In the genomic region with DNA sequence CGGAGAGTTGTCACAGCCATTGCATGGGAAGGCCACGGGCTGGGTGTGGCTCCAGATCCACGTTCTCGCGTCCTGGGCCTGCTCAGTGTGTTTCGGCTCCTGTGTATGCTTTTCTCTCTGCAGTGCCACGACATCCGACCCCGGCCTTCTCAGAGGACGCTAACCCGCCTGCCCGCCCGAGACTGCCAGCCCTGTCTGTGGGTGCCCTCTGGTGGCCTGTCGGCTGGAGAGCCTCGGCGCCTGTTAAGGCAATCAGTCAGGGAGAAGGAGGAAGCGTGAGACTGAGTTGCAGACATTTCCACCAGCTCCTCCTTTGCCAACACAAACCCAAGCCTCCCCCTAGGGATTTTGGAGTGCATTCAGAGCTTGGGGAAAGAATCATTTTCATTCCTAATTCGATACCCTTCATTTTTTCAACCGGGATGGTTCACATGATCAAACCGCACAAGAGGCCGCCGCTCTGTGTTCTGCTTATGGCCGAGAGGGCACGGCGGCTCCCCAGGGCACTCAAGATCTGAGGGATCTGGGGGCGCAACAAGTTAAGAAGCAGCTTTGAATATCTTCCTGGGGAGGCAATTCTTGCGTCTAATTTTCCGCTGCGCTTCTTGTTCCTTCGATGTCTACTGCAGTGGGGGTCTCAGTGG, we compare ENCODE assay signal across 8 cellular contexts. TPM values are rescaled to one million over a fixed set of nuclear protein-coding genes. Genes with fewer than 3 reads are reported as not detected.
DNase-seq lines count a peak whose midpoint lies in the region; ATAC-seq and TF ChIP-seq lines count a peak whose summit lies in the region.

No MANE protein-coding gene starts in this region.

- in situ Hi-C loops in gastrocnemius medialis (cut with MboI; ENCODE audit: low sequenced_read_pairs in 4 of 4): loop anchor here (5.0 to 25.0 kb wide), 5 partner anchors 102 to 659 kb away; no protein-coding TSS in a partner anchor

- H3K9me3 Mint-ChIP-seq in T-helper 2 cell treated with Interferon-gamma antibody and Interleukin-4, amounts not matched to agents 5 μg/mL and 100 μg/mL, for 36 hours: no peaks in the 10 kb centered on the region

- H3K27me3 Mint-ChIP-seq in T-helper 2 cell treated with Interferon-gamma antibody and Interleukin-4, amounts not matched to agents 5 μg/mL and 100 μg/mL, for 36 hours (ENCODE audit: low read depth): peaks cover 34% of the 10 kb centered on the region

- no peak overlapping the region for H3K4me3 Mint-ChIP-seq in T-helper 2 cell treated with Interferon-gamma antibody and Interleukin-4, amounts not matched to agents 5 μg/mL and 100 μg/mL, for 36 hours

- H3K27ac ChIP-seq in ascending aorta (no peak overlapping the region), right cardiac atrium (ENCODE audit: low read length) (no peak overlapping the region), gastrocnemius medialis (no peak overlapping the region)

- peaks cover 2% of the 10 kb centered on the region for H3K4me1 Mint-ChIP-seq in T-helper 2 cell treated with Interferon-gamma antibody and Interleukin-4, amounts not matched to agents 5 μg/mL and 100 μg/mL, for 36 hours (ENCODE audit: low read depth)

- intact Hi-C loops in ascending aorta (cut with DNase I): loop anchor here (1.0 to 5.0 kb wide), 7 partner anchors 18 to 514 kb away; partner anchors contain the start of gene SMAD2
- intact Hi-C loops in right cardiac atrium (cut with DNase I): loop anchor here (2.0 to 10.0 kb wide), 4 partner anchors 104 to 416 kb away; no protein-coding TSS in a partner anchor
- intact Hi-C loops in gastrocnemius medialis (cut with DNase I; ENCODE audit: low total_unique reads): loop anchor here (1.0 to 5.0 kb wide), 3 partner anchors 154 to 415 kb away; no protein-coding TSS in a partner anchor

- whole genome bisulfite sequencing in right cardiac atrium: 34% methylated on average over 30 of the region's 30 CpGs

- H3K4me3 ChIP-seq in H7 (ENCODE audit: insufficient read depth, low read depth, low read length) (no peak overlapping the region), ascending aorta (no peak overlapping the region), right cardiac atrium (ENCODE audit: low read length) (no peak overlapping the region), gastrocnemius medialis (no peak overlapping the region)

- peaks cover 6 to 18% of the 10 kb centered on the region in 2 donors for H3K4me1 ChIP-seq in ascending aorta
- H3K4me1 ChIP-seq in right cardiac atrium (ENCODE audit: control insufficient read depth, insufficient read depth, low read length): no peaks in the 10 kb centered on the region
- peaks cover 10 to 11% of the 10 kb centered on the region in 2 donors for H3K4me1 ChIP-seq in gastrocnemius medialis

- peak; percentile 94 for ATAC-seq in right cardiac atrium
- peak; percentile 67 to 74 for ATAC-seq in gastrocnemius medialis
- ATAC-seq in GM18520 (IDR thresholded peaks at IDR 0.05; ENCODE audit: unreplicated experiment): no peak

- no peaks in the 10 kb centered on the region for H3K36me3 Mint-ChIP-seq in T-helper 2 cell treated with Interferon-gamma antibody and Interleukin-4, amounts not matched to agents 5 μg/mL and 100 μg/mL, for 36 hours (ENCODE audit: low read depth)

- no peaks in the 10 kb centered on the region for H3K9me3 ChIP-seq in ascending aorta
- no peaks in the 10 kb centered on the region for H3K9me3 ChIP-seq in right cardiac atrium (ENCODE audit: control insufficient read depth, low read length)
- no peaks in the 10 kb centered on the region for H3K9me3 ChIP-seq in gastrocnemius medialis

- TF ChIP-seq POLR2A in gastrocnemius medialis (IDR thresholded peaks at IDR 0.05): no peak

- H3K27ac Mint-ChIP-seq in T-helper 2 cell treated with Interferon-gamma antibody and Interleukin-4, amounts not matched to agents 5 μg/mL and 100 μg/mL, for 36 hours: no peak overlapping the region

- peak; percentile 90 to 96 (median 90) for TF ChIP-seq CTCF in ascending aorta (IDR thresholded peaks at IDR 0.05)
- TF ChIP-seq CTCF in gastrocnemius medialis (IDR thresholded peaks at IDR 0.05 in 4 of 5, conservative IDR thresholded peaks at IDR 0.05 in 1 of 5): peak; percentile 78 to 90 (median 85)

- H3K36me3 ChIP-seq in H7 (replicated peaks; ENCODE audit: control insufficient read depth, insufficient read depth, low read length): no peaks in the 10 kb centered on the region
- H3K36me3 ChIP-seq in ascending aorta: no peaks in the 10 kb centered on the region
- no peaks in the 10 kb centered on the region for H3K36me3 ChIP-seq in gastrocnemius medialis

- DNase-seq in COLO829 (ENCODE audit: low spot score) (peak; percentile 70), H7 (peak; percentile 89), NCI-H2029 treated with DMSO at 0.1 percent for 48 hours (lab: John Stamatoyannopoulos, UW) (peak; percentile 58), ascending aorta (ENCODE audit: low spot score in 2 of 2) (peak; percentile 58 to 93), right cardiac atrium (peak; percentile 91 to 95 (median 95)), gastrocnemius medialis (peak; percentile 59 to 78)
- DNase-seq in T-helper 2 cell treated with Interferon-gamma antibody and Interleukin-4, amounts not matched to agents 5 μg/mL and 100 μg/mL, for 36 hours (ENCODE audit: low spot score): peak; percentile 51

- H3K27me3 ChIP-seq in H7 (ENCODE audit: control insufficient read depth, insufficient read depth, low read length): no peaks in the 10 kb centered on the region
- H3K27me3 ChIP-seq in ascending aorta: no peaks in the 10 kb centered on the region
- no peaks in the 10 kb centered on the region for H3K27me3 ChIP-seq in right cardiac atrium (ENCODE audit: control insufficient read depth, insufficient read depth)
- no peaks in the 10 kb centered on the region for H3K27me3 ChIP-seq in gastrocnemius medialis

RNA-seq across cellular contexts. Expression of gene ZBTB7C, which starts 37.5 kb away (rescaled TPM):
- total RNA-seq in H7 (2014; rRNA removed; shearing (Covaris generic)): 0.15 and 0.38 TPM in 2 replicates
- total RNA-seq in ascending aorta (8.1 TPM), right cardiac atrium (1 to 10 TPM; 1.8 to 3.7 (median 2.6) TPM), gastrocnemius medialis (10 to 100 TPM in 1 of 4 donors, 1 to 10 TPM in 1, under 1 TPM in 2; 0.53 to 12.3 (median 1.1) TPM)
- polyA plus RNA-seq in right cardiac atrium: 0.88 TPM
